8 cellular contexts compared by ENCODE assay signal in genomic region chr12:125775507-125775906, GRCh38.
"Had no signal": no experiment of that assay in that cellular context is flagged by ENCODE, and none has a peak within 500 bp of the region (broad histone marks: within the 10 kb centered on the region; RNA-seq: fewer than 3 reads in every experiment).

No MANE protein-coding gene starts in this region.

- H3K4me1 Mint-ChIP-seq: IgD-negative memory B cell had no signal

- FAIRE-seq: H54, HTR-8/SVneo had no signal

- DNase-seq: GM23248, GOT3, H9, HCEC 1CT, KG1 had no signal

- H2AFZ ChIP-seq: GM23248 had no signal

- H3K36me3 Mint-ChIP-seq: IgD-negative memory B cell had no signal

- H3K27ac ChIP-seq: GM23248 had no signal

- H3K9ac ChIP-seq: GM23248 had no signal

- H3K4me3 Mint-ChIP-seq: H9, IgD-negative memory B cell had no signal

- H3K4me3 ChIP-seq: GM23248 had no signal

- H3K27me3 Mint-ChIP-seq: IgD-negative memory B cell had no signal
